In genomic region chr15:73002509-73002908, GRCh38 we compare ENCODE assay signal across 1 cellular context.
TF ChIP-seq lines count a peak whose summit lies in the region.

No MANE protein-coding gene starts in this region.

TF ChIP-seq in IMR-90, 13 proteins besides CTCF, POLR2A, EP300 and RAD21 (continued from another document):
- TF ChIP-seq, protein P1, sequence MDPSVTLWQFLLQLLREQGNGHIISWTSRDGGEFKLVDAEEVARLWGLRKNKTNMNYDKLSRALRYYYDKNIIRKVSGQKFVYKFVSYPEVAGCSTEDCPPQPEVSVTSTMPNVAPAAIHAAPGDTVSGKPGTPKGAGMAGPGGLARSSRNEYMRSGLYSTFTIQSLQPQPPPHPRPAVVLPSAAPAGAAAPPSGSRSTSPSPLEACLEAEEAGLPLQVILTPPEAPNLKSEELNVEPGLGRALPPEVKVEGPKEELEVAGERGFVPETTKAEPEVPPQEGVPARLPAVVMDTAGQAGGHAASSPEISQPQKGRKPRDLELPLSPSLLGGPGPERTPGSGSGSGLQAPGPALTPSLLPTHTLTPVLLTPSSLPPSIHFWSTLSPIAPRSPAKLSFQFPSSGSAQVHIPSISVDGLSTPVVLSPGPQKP (IDR thresholded peaks at IDR 0.05; ENCODE audit: borderline replicate concordance, low read depth, low read length), result no peak
- no peak for TF ChIP-seq CHD1 (IDR thresholded peaks at IDR 0.05; ENCODE audit: low read depth, low read length)
- no peak for TF ChIP-seq SMC3 (IDR thresholded peaks at IDR 0.05; ENCODE audit: low read depth, low read length)
- peak; percentile 63 for TF ChIP-seq RCOR1 (IDR thresholded peaks at IDR 0.05; ENCODE audit: insufficient replicate concordance, low read length)
- TF ChIP-seq MAZ (IDR thresholded peaks at IDR 0.05; ENCODE audit: borderline replicate concordance, low read depth, low read length), result no peak
- TF ChIP-seq CEBPB (IDR thresholded peaks at IDR 0.05; ENCODE audit: low read depth, low read length), result no peak
- no peak for TF ChIP-seq MAFK (IDR thresholded peaks at IDR 0.05; ENCODE audit: low read depth, low read length)
- peak; percentile 61 for TF ChIP-seq FOS (IDR thresholded peaks at IDR 0.05; ENCODE audit: low read depth, low read length)
